ENCODE assay signal across 8 cellular contexts in the genomic region with DNA sequence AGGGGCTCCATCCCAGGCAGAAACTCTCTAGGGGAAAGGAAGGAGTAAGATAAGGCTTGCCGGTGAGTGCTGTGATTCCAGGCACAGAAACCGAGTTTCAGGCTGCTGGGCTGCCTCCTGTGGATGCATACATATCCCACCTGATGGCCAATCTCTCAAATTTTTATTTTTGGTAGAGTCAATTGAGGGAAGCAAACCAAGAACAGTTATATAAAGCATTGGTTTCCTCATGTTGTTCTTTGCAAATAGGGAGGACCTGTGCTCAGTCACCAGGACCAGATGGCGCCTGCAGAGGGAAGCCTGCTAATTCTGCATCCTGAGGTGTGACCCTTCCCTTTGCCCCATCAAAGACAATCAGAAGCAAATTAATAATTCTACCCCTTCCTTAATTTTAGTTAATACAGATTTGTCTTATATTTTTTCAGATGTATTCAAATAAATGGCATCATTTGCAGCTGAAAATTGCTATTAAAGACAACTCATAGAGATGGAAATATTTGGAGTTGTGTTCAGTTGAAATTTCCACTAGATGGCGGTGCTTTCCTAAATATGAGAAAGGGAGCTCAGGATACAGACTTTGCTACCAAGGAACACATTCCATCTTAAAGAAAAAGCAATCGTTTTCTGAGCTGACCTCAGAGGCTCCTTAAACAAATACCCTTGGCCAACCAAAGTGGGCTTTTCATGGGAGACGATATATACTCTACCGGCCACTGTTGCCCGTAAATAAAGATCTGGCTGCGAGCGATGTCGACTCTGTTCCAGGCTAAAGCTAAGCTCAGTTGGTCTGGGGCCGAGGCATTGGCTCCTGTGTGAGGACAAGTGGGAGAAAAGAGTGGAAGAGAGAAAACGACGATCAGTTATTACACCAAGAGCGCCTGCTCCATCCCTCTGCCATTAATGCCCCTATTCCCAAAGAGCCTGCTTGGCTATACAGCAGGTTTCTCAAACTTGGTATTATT.
DNase-seq lines count a peak whose midpoint lies in the region; ATAC-seq, FAIRE-seq and TF ChIP-seq lines count a peak whose summit lies in the region.

No MANE protein-coding gene starts in this region.

- FAIRE-seq in bronchial epithelial cell (lab: Jason Lieb, UNC) (no peak), urothelium cell line (lab: Jason Lieb, UNC) (no peak)

- peak; percentile 52 for TF ChIP-seq CTCF in bronchial epithelial cell (IDR thresholded peaks at IDR 0.05; ENCODE audit: insufficient read depth, low read length, severe bottlenecking)

- DNase-seq in COLO668 (lab: John Stamatoyannopoulos, UW; ENCODE audit: unreplicated experiment) (peak; percentile 6), NCI-H2227 treated with DMSO at 0.1 percent for 48 hours (lab: John Stamatoyannopoulos, UW) (peak; percentile 38), bronchial epithelial cell (ENCODE audit: low read depth) (peak; percentile 44), kidney tubule cell (ENCODE audit: low spot score) (peak; percentile 64), urothelium cell line (ENCODE audit: low spot score) (peak; percentile 47), posterior vena cava (ENCODE audit: low spot score) (no peak), T-helper 9 cell (no peak)

- intact Hi-C loops in posterior vena cava (cut with DNase I) = loop anchor here (5.0 to 10.0 kb wide), 3 partner anchors 245 to 612 kb away; no protein-coding TSS in a partner anchor

- no peaks in the 10 kb centered on the region for H3K27me3 ChIP-seq in bronchial epithelial cell (ENCODE audit: control insufficient read depth, insufficient read depth, low read length)

- H3K36me3 ChIP-seq in bronchial epithelial cell (ENCODE audit: control insufficient read depth, insufficient read depth, low read length) = no peaks in the 10 kb centered on the region

- peak; percentile 51 for ATAC-seq in GM19467 (IDR thresholded peaks at IDR 0.05; ENCODE audit: unreplicated experiment)

- no peak overlapping the region for H3K4me3 ChIP-seq in bronchial epithelial cell (ENCODE audit: low read depth, low read length)

Comparison
In these comparisons a context has a peak if more than half of its experiments do, and no peak if none do; other contexts are left out.
1. DNase-seq: peak in COLO668 (single experiment), NCI-H2227 treated with DMSO at 0.1 percent for 48 hours (single experiment), bronchial epithelial cell (single experiment), kidney tubule cell (single experiment) and urothelium cell line (single experiment); none in posterior vena cava (single experiment) and T-helper 9 cell (single experiment).